ENCODE assay signal across 10 cellular contexts in genomic region chr17:8001976-8002645, GRCh38. TPM values are rescaled to one million over a fixed set of nuclear protein-coding genes. Genes with fewer than 3 reads are reported as not detected.
DNase-seq lines count a peak whose midpoint lies in the region; ATAC-seq, FAIRE-seq and TF ChIP-seq lines count a peak whose summit lies in the region.
"Had no signal": no experiment of that assay in that cellular context is flagged by ENCODE, and none has a peak within 500 bp of the region (broad histone marks: within the 10 kb centered on the region; RNA-seq: fewer than 3 reads in every experiment).

Gene GUCY2D, plus strand, starts transcription at chr17:8002615. Its CDS starts 433 bp downstream, at chr17:8003048.

- peaks cover 53% of the 10 kb centered on the region for H3K27me3 Mint-ChIP-seq in activated T-cell treated with anti-CD3 and anti-CD28 coated beads, Interleukin-2, amount 50 U/mL, for 24 hours
- peaks cover 66% of the 10 kb centered on the region for H3K27me3 Mint-ChIP-seq in T-helper 17 cell
- H3K27me3 Mint-ChIP-seq in progenitor cell of endocrine pancreas = peaks cover 57% of the 10 kb centered on the region

- no peaks in the 10 kb centered on the region for H4K20me1 ChIP-seq in HepG2 (ENCODE audit: insufficient read depth, low read length)

- no peak within 1 kb of the TSS for H3K9ac ChIP-seq in HepG2 (ENCODE audit: insufficient read depth, low read depth, low read length)

- H3K4me3 ChIP-seq in HepG2 (replicated peaks in 1 of 3; ENCODE audit: insufficient read depth in 1 of 3, low read depth in 2 of 3, low read length in 3 of 3) = no peak within 1 kb of the TSS
- H3K4me3 ChIP-seq in suprapubic skin = peak within 1 kb of the TSS; percentile 39
- H3K4me3 ChIP-seq: K562 had no signal

- H3K79me2 ChIP-seq in HepG2 (ENCODE audit: insufficient read depth, low read length) = no peaks in the 10 kb centered on the region

- BruUV-seq in HepG2 (replicated peaks; lab: Mats Ljungman, UMichigan) = no TSS peak

- H3K9me3 ChIP-seq in T-helper 17 cell (ENCODE audit: control insufficient read depth, low read length, poor library complexity, severe bottlenecking) (no peaks in the 10 kb centered on the region), HepG2 (ENCODE audit: low read length) (no peaks in the 10 kb centered on the region), suprapubic skin (no peaks in the 10 kb centered on the region)

- TF ChIP-seq CTCF in HepG2 (CRISPR knock-in tag; IDR thresholded peaks at IDR 0.05) = no peak
- TF ChIP-seq CTCF in suprapubic skin (IDR thresholded peaks at IDR 0.05) = no peak
- TF ChIP-seq CTCF in progenitor cell of endocrine pancreas (IDR thresholded peaks at IDR 0.05; ENCODE audit: unreplicated experiment) = no peak

- no peaks in the 10 kb centered on the region for H3K36me3 Mint-ChIP-seq in activated T-cell treated with anti-CD3 and anti-CD28 coated beads, Interleukin-2, amount 50 U/mL, for 24 hours (ENCODE audit: low read depth)
- H3K36me3 Mint-ChIP-seq in T-helper 17 cell (ENCODE audit: low read depth) = peaks cover 12% of the 10 kb centered on the region
- no peaks in the 10 kb centered on the region for H3K36me3 Mint-ChIP-seq in progenitor cell of endocrine pancreas (ENCODE audit: insufficient read depth)

- H3K36me3 ChIP-seq in HepG2 (replicated peaks in 1 of 2; ENCODE audit: control insufficient read depth in 1 of 2, insufficient read depth in 2 of 2, low read length in 2 of 2) = no peaks in the 10 kb centered on the region
- H3K36me3 ChIP-seq in suprapubic skin = no peaks in the 10 kb centered on the region

- CTCF ChIA-PET in HepG2 (lab: Yijun Ruan, JAX; ENCODE audit: low intra/inter-chr PET ratio, low total read pairs) = no interaction called here

- POLR2A ChIA-PET in HepG2 (lab: Yijun Ruan, JAX) = no interaction called here

- H3K27ac ChIP-seq in HepG2 (ENCODE audit: extremely low read length, insufficient read depth, low read length) = no peak within 1 kb of the TSS
- no peak within 1 kb of the TSS for H3K27ac ChIP-seq in suprapubic skin

- WGBS in HepG2 (ENCODE audit: low lambda C conversion rate) = 35% methylated on average over 6 of the region's 12 CpGs
- WGBS in suprapubic skin = 46% methylated on average over 8 of the region's 12 CpGs

- TF ChIP-seq RAD21 in HepG2 (CRISPR knock-in tag; IDR thresholded peaks at IDR 0.05) = no peak

- peak within 1 kb of the TSS; percentile 48 for H3K4me3 Mint-ChIP-seq in activated T-cell treated with anti-CD3 and anti-CD28 coated beads, Interleukin-2, amount 50 U/mL, for 24 hours
- peak within 1 kb of the TSS; percentile 87 for H3K4me3 Mint-ChIP-seq in T-helper 17 cell
- no peak within 1 kb of the TSS for H3K4me3 Mint-ChIP-seq in progenitor cell of endocrine pancreas (ENCODE audit: low read depth)

- peaks cover 9% of the 10 kb centered on the region for H3K4me1 Mint-ChIP-seq in activated T-cell treated with anti-CD3 and anti-CD28 coated beads, Interleukin-2, amount 50 U/mL, for 24 hours (ENCODE audit: low read depth)
- peaks cover 14% of the 10 kb centered on the region for H3K4me1 Mint-ChIP-seq in T-helper 17 cell
- H3K4me1 Mint-ChIP-seq in progenitor cell of endocrine pancreas (ENCODE audit: low read depth) = no peaks in the 10 kb centered on the region

- H3K27me3 ChIP-seq in HepG2 (ENCODE audit: control insufficient read depth in 1 of 2, insufficient read depth in 2 of 2, low read length in 2 of 2) = peaks cover 3 to 42% of the 10 kb centered on the region in 2 experiments
- peaks cover 69% of the 10 kb centered on the region for H3K27me3 ChIP-seq in suprapubic skin

- ATAC-seq in T-helper 17 cell (peak; percentile 48), HepG2 (no peak), HG03439 (IDR thresholded peaks at IDR 0.05; ENCODE audit: unreplicated experiment) (no peak)
- ATAC-seq: K562 had no signal

- H3K27ac Mint-ChIP-seq in activated T-cell treated with anti-CD3 and anti-CD28 coated beads, Interleukin-2, amount 50 U/mL, for 24 hours = no peak within 1 kb of the TSS
- H3K27ac Mint-ChIP-seq in T-helper 17 cell (no peak within 1 kb of the TSS), progenitor cell of endocrine pancreas (no peak within 1 kb of the TSS)

- no peaks in the 10 kb centered on the region for H3K9me3 Mint-ChIP-seq in activated T-cell treated with anti-CD3 and anti-CD28 coated beads, Interleukin-2, amount 50 U/mL, for 24 hours
- H3K9me3 Mint-ChIP-seq in progenitor cell of endocrine pancreas (ENCODE audit: low read depth) = no peaks in the 10 kb centered on the region

- TF ChIP-seq EP300 in HepG2 (IDR thresholded peaks at IDR 0.05; ENCODE audit: low read depth in 2 of 2, low read length in 2 of 2) = no peak
- no peak for TF ChIP-seq EP300 in HepG2 (CRISPR knock-in tag; IDR thresholded peaks at IDR 0.05; ENCODE audit: borderline replicate concordance)
- no peak for TF ChIP-seq EP300 in suprapubic skin (IDR thresholded peaks at IDR 0.05)

- H2AFZ ChIP-seq in HepG2 (ENCODE audit: low read length) = no peak within 1 kb of the TSS

- no peak within 1 kb of the TSS for H3K4me2 ChIP-seq in HepG2 (ENCODE audit: low read depth, low read length)

- intact Hi-C loops in HepG2 (cut with micrococcal nuclease; ENCODE audit: unreplicated experiment) = no loop called here

- H3K4me1 ChIP-seq in HepG2 (ENCODE audit: insufficient read depth, low read length) (peaks cover 5% of the 10 kb centered on the region), suprapubic skin (peaks cover 18% of the 10 kb centered on the region)

- no peak for DNase-seq in activated T-cell treated with anti-CD3 and anti-CD28 coated beads, Interleukin-2, amount 50 U/mL, for 24 hours
- no peak for DNase-seq in activated T-cell treated with anti-CD3 and anti-CD28 coated beads, Interleukin-2, amount 50 U/mL, for 1 hour
- no peak for DNase-seq in T-helper 17 cell
- DNase-seq in HepG2 (ENCODE audit: low spot score) = no peak
- DNase-seq in suprapubic skin (ENCODE audit: low spot score in 2 of 2) = peak in 1 of 2 donors; percentile 56
- no peak for DNase-seq in T-helper 9 cell
- no peak for DNase-seq in progenitor cell of endocrine pancreas (ENCODE audit: low spot score, unreplicated experiment)
- DNase-seq: occipital lobe had no signal

- FAIRE-seq in HepG2 (lab: Jason Lieb, UNC) = no peak
- FAIRE-seq: K562 had no signal

- in situ Hi-C loops in HepG2 (cut with HindIII; ENCODE audit: extremely low pct_ligation_motif_present, low pct_unique_long_range_greater_than_20kb) = no loop called here

- TF ChIP-seq POLR2A in HepG2 (IDR thresholded peaks at IDR 0.05; ENCODE audit: insufficient read depth in 1 of 2, low read depth in 2 of 2, low read length in 2 of 2) (no peak), suprapubic skin (IDR thresholded peaks at IDR 0.05) (no peak)

TF ChIP-seq in HepG2, 621 proteins besides CTCF, POLR2A, EP300 and RAD21:
- TF ChIP-seq ZNF124 (CRISPR knock-in tag; IDR thresholded peaks at IDR 0.05) (no peak), SP5 (CRISPR knock-in tag; IDR thresholded peaks at IDR 0.05; ENCODE audit: borderline replicate concordance, low read depth) (no peak), ZNF33A (CRISPR knock-in tag; IDR thresholded peaks at IDR 0.05; ENCODE audit: borderline replicate concordance) (no peak), FOXA3 (CRISPR knock-in tag; IDR thresholded peaks at IDR 0.05) (no peak), HNF4A (CRISPR knock-in tag; IDR thresholded peaks at IDR 0.05) (peak; percentile 34; the same call in 1 of the 2 replicates), ZNF563 (CRISPR knock-in tag; IDR thresholded peaks at IDR 0.05) (no peak), CEBPB (IDR thresholded peaks at IDR 0.05; ENCODE audit: borderline replicate concordance, low read depth, low read length) (peak; percentile 38; the same call in 1 of the 2 replicates), KDM1A (CRISPR knock-in tag; IDR thresholded peaks at IDR 0.05) (no peak)

RNA-seq across cellular contexts. Expression of gene GUCY2D, which starts in this region (rescaled TPM):
- under 1 TPM in 1 of 2 donors, not detected in 1; 0.08 TPM for total RNA-seq in T-helper 17 cell
- not detected in 2 replicates for total RNA-seq in HepG2 (2016; rRNA removed; fragmentation: Illumina TruSeq; extraction: Trizol)
- total RNA-seq in HepG2 (2016; cell fraction: cytosol; rRNA removed; fragmentation: Illumina TruSeq; extraction: Trizol; ENCODE audit: low read depth) = not detected in 2 replicates
- not detected in 2 replicates for total RNA-seq in HepG2 (2016; cell fraction: insoluble cytoplasmic fraction; rRNA removed; fragmentation: Illumina TruSeq; extraction: Trizol)
- not detected in 2 replicates for total RNA-seq in HepG2 (2016; cell fraction: membrane; rRNA removed; fragmentation: Illumina TruSeq; extraction: Trizol)
- total RNA-seq in HepG2 (2016; cell fraction: nucleus; rRNA removed; fragmentation: Illumina TruSeq; extraction: Trizol) = not detected in 2 replicates
- polyA plus RNA-seq in HepG2 (2011; rRNA removed) = not detected in 2 replicates
- polyA plus RNA-seq in HepG2 (2011; cell fraction: cytosol; rRNA removed) = not detected in 2 replicates
- polyA plus RNA-seq in HepG2 (2011; cell fraction: nucleus; rRNA removed) = not detected in 2 replicates
- not detected in 2 replicates for polyA plus RNA-seq in HepG2 (2012)
- polyA plus RNA-seq in HepG2 (2016; cell fraction: cytosol; fragmentation: Illumina TruSeq; extraction: Trizol; ENCODE audit: low read depth) = not detected in 2 replicates
- polyA plus RNA-seq in HepG2 (2016; cell fraction: insoluble cytoplasmic fraction; fragmentation: Illumina TruSeq; extraction: Trizol; ENCODE audit: low read depth) = not detected in 2 replicates
- not detected in 2 replicates for polyA plus RNA-seq in HepG2 (2016; cell fraction: membrane; fragmentation: Illumina TruSeq; extraction: Trizol; ENCODE audit: low read depth)
- polyA plus RNA-seq in HepG2 (2016; cell fraction: nucleus; fragmentation: Illumina TruSeq; extraction: Trizol; ENCODE audit: insufficient read depth, low read depth) = not detected in 2 replicates
- polyA minus RNA-seq in HepG2 (2011; rRNA and poly(A)+ RNA removed; ENCODE audit: low replicate concordance) = 0.05 TPM in 1 of 2 replicates, not detected in the other
- not detected in 2 replicates for polyA minus RNA-seq in HepG2 (2011; cell fraction: cytosol; rRNA and poly(A)+ RNA removed)
- not detected in 2 replicates for polyA minus RNA-seq in HepG2 (2011; cell fraction: nucleus; rRNA and poly(A)+ RNA removed)
- total RNA-seq in suprapubic skin = not detected
- not detected in 2 replicates for total RNA-seq in progenitor cell of endocrine pancreas
- polyA plus RNA-seq: K562 had no signal

Comparison
In these comparisons a context has a peak if more than half of its experiments do, and no peak if none do; other contexts are left out.
1. Peak in ATAC-seq in T-helper 17 cell; RNA of the gene not detected or under 1 TPM.